10 cellular contexts compared by ENCODE assay signal in genomic region chr18:2083691-2084090, GRCh38.
A peak's percentile ranks its signal among the peaks of the same experiment; 100 is the strongest.
DNase-seq lines count a peak whose midpoint lies in the region; ATAC-seq and TF ChIP-seq lines count a peak whose summit lies in the region.
"Had no signal": no experiment of that assay in that cellular context is flagged by ENCODE, and none has a peak within 500 bp of the region (broad histone marks: within the 10 kb centered on the region; RNA-seq: fewer than 3 reads in every experiment).

No MANE protein-coding gene starts in this region.

- H3K4me3 ChIP-seq in right cardiac atrium (ENCODE audit: low read length) = no peak overlapping the region
- no peak overlapping the region for H3K4me3 ChIP-seq in NB4 (ENCODE audit: low read depth, low read length)
- H3K4me3 ChIP-seq in endodermal cell (ENCODE audit: low read length) = no peak overlapping the region
- H3K4me3 ChIP-seq in transverse colon = no peak overlapping the region

- WGBS in right cardiac atrium = 53% methylated on average over 3 of the region's 3 CpGs
- WGBS in endodermal cell (ENCODE audit: insufficient coverage in 1 of 2, insufficient read length in 1 of 2), 2 experiments = 38 to 42% methylated on average over 3 of the region's 3 CpGs
- WGBS in transverse colon (ENCODE audit: low coverage in 1 of 2), 2 donors = 36 to 41% methylated on average over 2 to 3 of the region's 3 CpGs

- H3K9ac ChIP-seq in endodermal cell (ENCODE audit: extremely low read depth, low read length, poor library complexity, severe bottlenecking) = no peak overlapping the region

- peak; percentile 44 for TF ChIP-seq CTCF in NB4 (IDR thresholded peaks at IDR 0.05; ENCODE audit: low read depth, low read length)
- peak; percentile 90 for TF ChIP-seq CTCF in endodermal cell (conservative IDR thresholded peaks at IDR 0.05)
- no peak for TF ChIP-seq CTCF in transverse colon (IDR thresholded peaks at IDR 0.05)

- peaks cover 4% of the 10 kb centered on the region for H3K4me1 Mint-ChIP-seq in endodermal cell
- H3K4me1 Mint-ChIP-seq: activated naive CD4-positive, alpha-beta T cell treated with anti-CD3 and anti-CD28 coated beads, Interleukin-2, amount 50 U/mL, for 24 hours; CD4-positive, alpha-beta memory T cell had no signal

- H3K36me3 ChIP-seq in endodermal cell (ENCODE audit: control insufficient read depth, insufficient read depth, low read length) = no peaks in the 10 kb centered on the region
- H3K36me3 ChIP-seq in transverse colon = no peaks in the 10 kb centered on the region

- H3K4me1 ChIP-seq in right cardiac atrium (ENCODE audit: control insufficient read depth, insufficient read depth, low read length) = no peaks in the 10 kb centered on the region
- H3K4me1 ChIP-seq in endodermal cell (ENCODE audit: control insufficient read depth, insufficient read depth, low read length) = peaks cover 4% of the 10 kb centered on the region
- H3K4me1 ChIP-seq in transverse colon = no peaks in the 10 kb centered on the region

- no peak overlapping the region for H3K27ac Mint-ChIP-seq in endodermal cell
- H3K27ac Mint-ChIP-seq: activated naive CD4-positive, alpha-beta T cell treated with anti-CD3 and anti-CD28 coated beads, Interleukin-2, amount 50 U/mL, for 24 hours; CD4-positive, alpha-beta memory T cell had no signal

- no peaks in the 10 kb centered on the region for H3K9me3 ChIP-seq in right cardiac atrium (ENCODE audit: control insufficient read depth, low read length)
- H3K9me3 ChIP-seq in endodermal cell (ENCODE audit: control insufficient read depth, low read length) = no peaks in the 10 kb centered on the region
- no peaks in the 10 kb centered on the region for H3K9me3 ChIP-seq in transverse colon

- H3K36me3 Mint-ChIP-seq in endodermal cell (ENCODE audit: low read depth) = no peaks in the 10 kb centered on the region
- H3K36me3 Mint-ChIP-seq: activated naive CD4-positive, alpha-beta T cell treated with anti-CD3 and anti-CD28 coated beads, Interleukin-2, amount 50 U/mL, for 24 hours; CD4-positive, alpha-beta memory T cell had no signal

- peak; percentile 19 for DNase-seq in left ventricle myocardium superior
- DNase-seq in right cardiac atrium = no peak
- peak; percentile 66 for DNase-seq in NB4 (ENCODE audit: low read depth)
- DNase-seq in endodermal cell = peak; percentile 80
- no peak for DNase-seq in transverse colon
- no peak for DNase-seq in globus pallidus (ENCODE audit: low spot score)
- no peak for DNase-seq in ureter (ENCODE audit: low spot score)
- no peak for DNase-seq in 8988T
- DNase-seq: CD4-positive, alpha-beta memory T cell had no signal

- in situ Hi-C loops in transverse colon (cut with MboI; ENCODE audit: low pct_ligation_motif_present in 1 of 4, low pct_unique_long_range_greater_than_20kb in 1 of 4, low sequenced_read_pairs in 3 of 4) = no loop called here

- no peak overlapping the region for H3K4me3 Mint-ChIP-seq in endodermal cell
- H3K4me3 Mint-ChIP-seq: activated naive CD4-positive, alpha-beta T cell treated with anti-CD3 and anti-CD28 coated beads, Interleukin-2, amount 50 U/mL, for 24 hours; CD4-positive, alpha-beta memory T cell had no signal

- H3K9me3 Mint-ChIP-seq in endodermal cell = no peaks in the 10 kb centered on the region
- H3K9me3 Mint-ChIP-seq: activated naive CD4-positive, alpha-beta T cell treated with anti-CD3 and anti-CD28 coated beads, Interleukin-2, amount 50 U/mL, for 24 hours; CD4-positive, alpha-beta memory T cell had no signal

- H3K27ac ChIP-seq in right cardiac atrium (ENCODE audit: low read length) (no peak overlapping the region), endodermal cell (ENCODE audit: low read depth, low read length) (no peak overlapping the region), transverse colon (no peak overlapping the region)

- intact Hi-C loops in left ventricle myocardium superior (cut with micrococcal nuclease) = loop anchor here (10.0 kb wide), 1 partner anchor 489 kb away; no protein-coding TSS in a partner anchor
- intact Hi-C loops in right cardiac atrium (cut with DNase I) = no loop called here
- intact Hi-C loops in transverse colon (cut with DNase I; ENCODE audit: low total_unique reads) = no loop called here

- ATAC-seq in left ventricle myocardium superior = no peak
- no peak for ATAC-seq in right cardiac atrium

- TF ChIP-seq POLR2A in NB4 (IDR thresholded peaks at IDR 0.05; ENCODE audit: extremely low read depth, insufficient read length) (no peak), transverse colon (IDR thresholded peaks at IDR 0.05) (no peak)

- no peaks in the 10 kb centered on the region for H3K27me3 Mint-ChIP-seq in endodermal cell (ENCODE audit: insufficient read depth)
- H3K27me3 Mint-ChIP-seq: activated naive CD4-positive, alpha-beta T cell treated with anti-CD3 and anti-CD28 coated beads, Interleukin-2, amount 50 U/mL, for 24 hours; CD4-positive, alpha-beta memory T cell had no signal

- no peak for TF ChIP-seq EP300 in transverse colon (IDR thresholded peaks at IDR 0.05; ENCODE audit: low read depth)

- no peaks in the 10 kb centered on the region for H3K27me3 ChIP-seq in right cardiac atrium (ENCODE audit: control insufficient read depth, insufficient read depth)
- H3K27me3 ChIP-seq in endodermal cell (ENCODE audit: control insufficient read depth, insufficient read depth, low read length, poor library complexity, severe bottlenecking) = no peaks in the 10 kb centered on the region
- H3K27me3 ChIP-seq in transverse colon = no peaks in the 10 kb centered on the region

Comparison
In these comparisons a context has a peak if more than half of its experiments do, and no peak if none do; other contexts are left out.
1. DNase-seq: peak in left ventricle myocardium superior (single experiment), NB4 (single experiment) and endodermal cell (single experiment); none in right cardiac atrium (0 of 3), transverse colon (single experiment), globus pallidus (single experiment), ureter (single experiment) and 8988T (single experiment).
2. CTCF ChIP-seq: peak in NB4 (single experiment) and endodermal cell (single experiment); none in transverse colon (0 of 5).